ENCODE assay signal across 1 cellular context in genomic region chr15:92808611-92809063, GRCh38.
TF ChIP-seq lines count a peak whose summit lies in the region.

No MANE protein-coding gene starts in this region.

TF ChIP-seq in IMR-90, 13 proteins besides CTCF, POLR2A, EP300 and RAD21 (continued from another document):
- no peak for TF ChIP-seq SMC3 (IDR thresholded peaks at IDR 0.05; ENCODE audit: low read depth, low read length)
- TF ChIP-seq RFX5 (IDR thresholded peaks at IDR 0.05; ENCODE audit: low read depth, low read length): no peak
- no peak for TF ChIP-seq MAFK (IDR thresholded peaks at IDR 0.05; ENCODE audit: low read depth, low read length)
- no peak for TF ChIP-seq RCOR1 (IDR thresholded peaks at IDR 0.05; ENCODE audit: insufficient replicate concordance, low read length)
- no peak for TF ChIP-seq FOS (IDR thresholded peaks at IDR 0.05; ENCODE audit: low read depth, low read length)
- TF ChIP-seq MXI1 (IDR thresholded peaks at IDR 0.05; ENCODE audit: borderline replicate concordance, low read depth, low read length): no peak
- no peak for TF ChIP-seq ELK1 (IDR thresholded peaks at IDR 0.05; ENCODE audit: borderline replicate concordance, low read depth, low read length)
